22 cellular contexts compared by ENCODE assay signal in genomic region chr12:27340971-27341370, GRCh38. TPM values are rescaled to one million over a fixed set of nuclear protein-coding genes. Genes with fewer than 3 reads are reported as not detected.
DNase-seq lines count a peak whose midpoint lies in the region; ATAC-seq and TF ChIP-seq lines count a peak whose summit lies in the region.
"Had no signal": no experiment of that assay in that cellular context is flagged by ENCODE, and none has a peak within 500 bp of the region (broad histone marks: within the 10 kb centered on the region; RNA-seq: fewer than 3 reads in every experiment).

No MANE protein-coding gene starts in this region.

- H3K9me3 Mint-ChIP-seq in MCF 10A (ENCODE audit: unreplicated experiment) (no peaks in the 10 kb centered on the region), CD14-positive monocyte (no peaks in the 10 kb centered on the region)
- no peaks in the 10 kb centered on the region for H3K9me3 Mint-ChIP-seq in activated naive CD8-positive, alpha-beta T cell treated with anti-CD3 and anti-CD28 coated beads for 36 hours
- H3K9me3 Mint-ChIP-seq: CD8-positive, alpha-beta memory T cell had no signal

- H3K4me3 ChIP-seq in breast epithelium (no peak overlapping the region), RWPE2 (ENCODE audit: severe bottlenecking) (no peak overlapping the region), epithelial cell of esophagus (ENCODE audit: low read length) (no peak overlapping the region), mesenchymal stem cell (ENCODE audit: insufficient read depth in 1 of 2, low read depth in 1 of 2, low read length in 2 of 2) (no peak overlapping the region)
- H3K4me3 ChIP-seq: SK-N-MC had no signal

- no peaks in the 10 kb centered on the region for H3K27me3 ChIP-seq in breast epithelium
- H3K27me3 ChIP-seq in RWPE2 (ENCODE audit: insufficient read depth, poor library complexity, severe bottlenecking) = no peaks in the 10 kb centered on the region
- H3K27me3 ChIP-seq in mesenchymal stem cell (ENCODE audit: control insufficient read depth in 1 of 2, insufficient read depth in 1 of 2, low read length in 2 of 2) = no peaks in the 10 kb centered on the region

- H3K14ac ChIP-seq in mesenchymal stem cell (ENCODE audit: low read length in 2 of 2) = no peak overlapping the region

- H3K9ac ChIP-seq in mesenchymal stem cell (ENCODE audit: low read length) = no peak overlapping the region

- no peak overlapping the region for H2BK120ac ChIP-seq in mesenchymal stem cell (ENCODE audit: low read depth, low read length)

- no peak overlapping the region for H2BK15ac ChIP-seq in mesenchymal stem cell (ENCODE audit: low read depth, poor library complexity, severe bottlenecking)

- H3K4me1 Mint-ChIP-seq in MCF 10A (ENCODE audit: insufficient read depth, unreplicated experiment) (peaks cover 37% of the 10 kb centered on the region), CD14-positive monocyte (no peaks in the 10 kb centered on the region)
- H3K4me1 Mint-ChIP-seq in activated naive CD8-positive, alpha-beta T cell treated with anti-CD3 and anti-CD28 coated beads for 36 hours = peaks cover 5% of the 10 kb centered on the region
- H3K4me1 Mint-ChIP-seq: B cell; CD8-positive, alpha-beta memory T cell had no signal

- H3K4ac ChIP-seq in mesenchymal stem cell (ENCODE audit: low read depth in 1 of 2, low read length in 2 of 2) = no peak overlapping the region

- no peak for ATAC-seq in RWPE2 (ENCODE audit: low read depth)

- H4K8ac ChIP-seq in mesenchymal stem cell (ENCODE audit: low read length) = no peak overlapping the region

- H3K36me3 Mint-ChIP-seq in MCF 10A (ENCODE audit: insufficient read depth, unreplicated experiment) (peaks cover 6% of the 10 kb centered on the region), CD14-positive monocyte (no peaks in the 10 kb centered on the region)
- no peaks in the 10 kb centered on the region for H3K36me3 Mint-ChIP-seq in activated naive CD8-positive, alpha-beta T cell treated with anti-CD3 and anti-CD28 coated beads for 36 hours
- H3K36me3 Mint-ChIP-seq: CD8-positive, alpha-beta memory T cell had no signal

- no peak overlapping the region for H2AK5ac ChIP-seq in mesenchymal stem cell (ENCODE audit: low read length, severe bottlenecking)

- H3K36me3 ChIP-seq in breast epithelium = no peaks in the 10 kb centered on the region
- H3K36me3 ChIP-seq in RWPE2 (ENCODE audit: low read depth) = no peaks in the 10 kb centered on the region; the same call in 1 of the 2 replicates
- no peaks in the 10 kb centered on the region for H3K36me3 ChIP-seq in mesenchymal stem cell (ENCODE audit: control insufficient read depth in 1 of 2, insufficient read depth in 2 of 2, low read depth in 1 of 2, low read length in 2 of 2)

- POLR2A ChIA-PET in MCF 10A (lab: Yijun Ruan, JAX) = interaction anchor here (0.8 to 4.5 kb wide), 2 partner anchors 8 to 452 kb away, joined by 3 to 54 read pairs; partner anchors contain the start of gene BMAL2

- peaks cover 11% of the 10 kb centered on the region for H3K79me1 ChIP-seq in mesenchymal stem cell (replicated peaks; ENCODE audit: low read length, poor library complexity, severe bottlenecking)

- DNase-seq in MCF 10A (ENCODE audit: unreplicated experiment) (peak; percentile 46), breast epithelium (ENCODE audit: low spot score in 2 of 2) (no peak), RWPE2 (ENCODE audit: low spot score) (no peak), epithelial cell of esophagus (ENCODE audit: low read depth) (peak; percentile 68), mesenchymal stem cell (no peak), CD14-positive monocyte (ENCODE audit: low spot score) (no peak), COLO829 (ENCODE audit: low spot score) (no peak)
- DNase-seq in activated naive CD8-positive, alpha-beta T cell treated with anti-CD3 and anti-CD28 coated beads for 36 hours = no peak
- DNase-seq: CD8-positive, alpha-beta memory T cell; HCEC 1CT; NCI-H1105 treated with DMSO at 0.1 percent for 48 hours; NCI-H2029; NCI-H446; NCI-H524 treated with DMSO at 0.1 percent for 48 hours; NCI-H82; NK-92 treated with Interleukin-12 subunit alpha and Interleukin-12 subunit beta, amount 100 ng/mL, for 24 hours; RPMI8226; SHP77 treated with DMSO at 0.1 percent for 48 hours had no signal

- intact Hi-C loops in MCF 10A (cut with micrococcal nuclease) = no loop called here
- intact Hi-C loops in breast epithelium (cut with DNase I; ENCODE audit: low total_unique reads) = no loop called here
- intact Hi-C loops in CD14-positive monocyte (cut with micrococcal nuclease) = no loop called here

- no peak overlapping the region for H3K23ac ChIP-seq in mesenchymal stem cell (ENCODE audit: low read length in 2 of 2)

- no peak overlapping the region for H3K18ac ChIP-seq in mesenchymal stem cell (ENCODE audit: low read depth in 1 of 2, low read length in 2 of 2)

- H2BK5ac ChIP-seq in mesenchymal stem cell (ENCODE audit: low read depth, low read length, poor library complexity, severe bottlenecking) = no peak overlapping the region

- H3K4me1 ChIP-seq in breast epithelium = no peaks in the 10 kb centered on the region
- peaks cover 61% of the 10 kb centered on the region for H3K4me1 ChIP-seq in RWPE2 (ENCODE audit: insufficient read depth, poor library complexity, severe bottlenecking)
- no peaks in the 10 kb centered on the region for H3K4me1 ChIP-seq in mesenchymal stem cell (ENCODE audit: control insufficient read depth, insufficient read depth, low read depth, low read length)

- H3K27ac Mint-ChIP-seq in MCF 10A (ENCODE audit: low read depth, unreplicated experiment) (no peak overlapping the region), CD14-positive monocyte (no peak overlapping the region)
- H3K27ac Mint-ChIP-seq in activated naive CD8-positive, alpha-beta T cell treated with anti-CD3 and anti-CD28 coated beads for 36 hours = no peak overlapping the region
- H3K27ac Mint-ChIP-seq: B cell; CD8-positive, alpha-beta memory T cell had no signal

- H4K91ac ChIP-seq in mesenchymal stem cell (ENCODE audit: low read length) = no peak overlapping the region

- H3K9me3 ChIP-seq in breast epithelium (no peaks in the 10 kb centered on the region), RWPE2 (ENCODE audit: severe bottlenecking) (no peaks in the 10 kb centered on the region), mesenchymal stem cell (ENCODE audit: control insufficient read depth, low read length) (no peaks in the 10 kb centered on the region)

- H3K4me3 Mint-ChIP-seq in MCF 10A (ENCODE audit: unreplicated experiment) = no peak overlapping the region
- H3K4me3 Mint-ChIP-seq in CD14-positive monocyte = no peak overlapping the region
- no peak overlapping the region for H3K4me3 Mint-ChIP-seq in activated naive CD8-positive, alpha-beta T cell treated with anti-CD3 and anti-CD28 coated beads for 36 hours
- H3K4me3 Mint-ChIP-seq: B cell; CD8-positive, alpha-beta memory T cell had no signal

- TF ChIP-seq CTCF in MCF 10A (IDR thresholded peaks at IDR 0.05; ENCODE audit: unreplicated experiment) (no peak), breast epithelium (IDR thresholded peaks at IDR 0.05) (no peak), RWPE2 (IDR thresholded peaks at IDR 0.05; ENCODE audit: poor library complexity, severe bottlenecking) (no peak), epithelial cell of esophagus (IDR thresholded peaks at IDR 0.05; ENCODE audit: insufficient read depth, low read depth, low read length, missing control alignments) (no peak), CD14-positive monocyte (IDR thresholded peaks at IDR 0.05) (no peak)

- CTCF ChIA-PET in MCF 10A (lab: Yijun Ruan, JAX) = interaction anchor here (0.8 to 1.0 kb wide), 2 partner anchors 9 to 22 kb away, joined by 3 read pairs; partner anchors contain the start of gene BMAL2

- BruUV-seq in MCF 10A (replicated peaks; lab: Mats Ljungman, UMichigan) = no TSS peak

- no peak for TF ChIP-seq POLR2A in breast epithelium (IDR thresholded peaks at IDR 0.05)

- no peak overlapping the region for H2AFZ ChIP-seq in mesenchymal stem cell (ENCODE audit: low read depth, low read length)

- no peak overlapping the region for H3K27ac ChIP-seq in breast epithelium
- H3K27ac ChIP-seq in RWPE2 (ENCODE audit: poor library complexity, severe bottlenecking) = peak overlapping the region; percentile 96
- H3K27ac ChIP-seq in mesenchymal stem cell (ENCODE audit: low read length, poor library complexity, severe bottlenecking) = no peak overlapping the region
- H3K27ac ChIP-seq: 22Rv1, C4-2B, SK-N-MC had no signal

- no peak overlapping the region for H2BK12ac ChIP-seq in mesenchymal stem cell (ENCODE audit: low read length in 2 of 2)

- H3K27me3 Mint-ChIP-seq in MCF 10A (ENCODE audit: insufficient read depth, unreplicated experiment) = no peaks in the 10 kb centered on the region
- peaks cover 0 to 2% (median 2%) of the 10 kb centered on the region in 3 donors for H3K27me3 Mint-ChIP-seq in CD14-positive monocyte (ENCODE audit: low read depth in 3 of 3)
- peaks cover 15% of the 10 kb centered on the region for H3K27me3 Mint-ChIP-seq in activated naive CD8-positive, alpha-beta T cell treated with anti-CD3 and anti-CD28 coated beads for 36 hours
- H3K27me3 Mint-ChIP-seq: B cell had no signal

- no peak overlapping the region for H3K4me2 ChIP-seq in mesenchymal stem cell (ENCODE audit: low read length, poor library complexity, severe bottlenecking)

- WGBS in mesenchymal stem cell = 97% methylated on average over 3 of the region's 3 CpGs

RNA-seq across cellular contexts. Expression of gene BMAL2, which starts 8.3 kb away (rescaled TPM):
- total RNA-seq in MCF 10A (2022) = 18.0 and 20.0 TPM in 2 replicates
- 1 to 10 TPM; 1.3 to 2.4 (median 1.3) TPM for total RNA-seq in breast epithelium
- 4.1 TPM for polyA plus RNA-seq in mesenchymal stem cell (2013, experiment 1 of 2)
- 4.6 TPM for polyA plus RNA-seq in mesenchymal stem cell (2013, experiment 2 of 2)
- 1 to 10 TPM; 1.8 to 2.1 TPM for polyA plus RNA-seq in CD14-positive monocyte
- total RNA-seq in activated naive CD8-positive, alpha-beta T cell treated with anti-CD3 and anti-CD28 coated beads for 36 hours = 10 to 100 TPM; 10.8 to 13.3 TPM

Comparison
In these comparisons a context has a peak if more than half of its experiments do, and no peak if none do; other contexts are left out.
1. DNase-seq: peak in MCF 10A (single experiment) and epithelial cell of esophagus (single experiment); none in breast epithelium (0 of 2), RWPE2 (single experiment), mesenchymal stem cell (single experiment), CD14-positive monocyte (single experiment), COLO829 (single experiment) and activated naive CD8-positive, alpha-beta T cell treated with anti-CD3 and anti-CD28 coated beads for 36 hours (single experiment).